13 cellular contexts compared by ENCODE assay signal in genomic region chr22:37697540-37697835, GRCh38. TPM values are rescaled to one million over a fixed set of nuclear protein-coding genes. Genes with fewer than 3 reads are reported as not detected.
DNase-seq lines count a peak whose midpoint lies in the region; ATAC-seq and TF ChIP-seq lines count a peak whose summit lies in the region.
"Had no signal": no experiment of that assay in that cellular context is flagged by ENCODE, and none has a peak within 500 bp of the region (broad histone marks: within the 10 kb centered on the region; RNA-seq: fewer than 3 reads in every experiment).

No MANE protein-coding gene starts in this region.

- H3K9me3 ChIP-seq in neural progenitor cell (ENCODE audit: low read depth): no peaks in the 10 kb centered on the region
- H3K9me3 ChIP-seq in CD4-positive, alpha-beta memory T cell (ENCODE audit: control insufficient read depth in 1 of 2, low read length in 2 of 2): no peaks in the 10 kb centered on the region

- DNase-seq in GM12865 (ENCODE audit: low read depth) (no peak), astrocyte of the spinal cord (ENCODE audit: low read depth, low spot score) (no peak), neural progenitor cell (ENCODE audit: low spot score) (no peak), NCI-H2029 treated with DMSO at 0.1 percent for 48 hours (lab: John Stamatoyannopoulos, UW) (no peak)
- DNase-seq in CD4-positive, alpha-beta memory T cell: no peak
- DNase-seq: activated CD4-positive, alpha-beta T cell treated with anti-CD3 and anti-CD28 coated beads, Interleukin-2, amount 50 U/mL, for 48 hours; GDM1; left cardiac atrium; NCI-H226; PC-9 had no signal

- peaks cover 21% of the 10 kb centered on the region for H3F3A ChIP-seq in neural progenitor cell (ENCODE audit: low read depth)

- no peak overlapping the region for H3K27ac ChIP-seq in neural progenitor cell
- H3K27ac ChIP-seq in CD4-positive, alpha-beta memory T cell (ENCODE audit: low read depth, low read length): no peak overlapping the region

- no peaks in the 10 kb centered on the region for H3K9me3 Mint-ChIP-seq in neural progenitor cell
- H3K9me3 Mint-ChIP-seq in CD4-positive, alpha-beta memory T cell: no peaks in the 10 kb centered on the region
- H3K9me3 Mint-ChIP-seq: central memory CD8-positive, alpha-beta T cell; T-helper 1 cell treated with Interleukin-12 subunit alpha and Interleukin-12 subunit beta and Interleukin-4 antibody, amounts not matched to agents 30 μg/mL and 1 μg/mL, for 36 hours had no signal

- H3K79me2 ChIP-seq in neural progenitor cell (ENCODE audit: low read depth): no peaks in the 10 kb centered on the region

- no peaks in the 10 kb centered on the region for H3K36me3 ChIP-seq in neural progenitor cell
- peaks cover 12% of the 10 kb centered on the region for H3K36me3 ChIP-seq in CD4-positive, alpha-beta memory T cell (ENCODE audit: insufficient read depth, low read length)

- H3K4me1 ChIP-seq in neural progenitor cell: peaks cover 4% of the 10 kb centered on the region
- H3K4me1 ChIP-seq in CD4-positive, alpha-beta memory T cell (ENCODE audit: insufficient read depth, low read length): peaks cover 9% of the 10 kb centered on the region

- H3K4me3 Mint-ChIP-seq in neural progenitor cell: peak overlapping the region; percentile 91
- H3K4me3 Mint-ChIP-seq in CD4-positive, alpha-beta memory T cell: no peak overlapping the region
- H3K4me3 Mint-ChIP-seq: central memory CD8-positive, alpha-beta T cell had no signal

- peak overlapping the region; percentile 17 for H2AFZ ChIP-seq in neural progenitor cell (replicated peaks)
- H2AFZ ChIP-seq: PC-9 had no signal

- peaks cover 12% of the 10 kb centered on the region for H3K36me3 Mint-ChIP-seq in neural progenitor cell
- peaks cover 17 to 21% of the 10 kb centered on the region in 2 donors for H3K36me3 Mint-ChIP-seq in CD4-positive, alpha-beta memory T cell

- no peak overlapping the region for H3K9ac ChIP-seq in neural progenitor cell

- ATAC-seq in GM18873 (IDR thresholded peaks at IDR 0.05; ENCODE audit: low FRiP score, unreplicated experiment): no peak

- H3K27me3 ChIP-seq in neural progenitor cell: no peaks in the 10 kb centered on the region
- no peaks in the 10 kb centered on the region for H3K27me3 ChIP-seq in CD4-positive, alpha-beta memory T cell (ENCODE audit: insufficient read depth, low read length)

- H3K4me3 ChIP-seq in GM12865 (ENCODE audit: low read depth, low read length) (peak overlapping the region; percentile 22; the same call in 1 of the 2 replicates), astrocyte of the spinal cord (ENCODE audit: low read depth, low read length) (peak overlapping the region; percentile 46), neural progenitor cell (peak overlapping the region; percentile 49)
- H3K4me3 ChIP-seq in CD4-positive, alpha-beta memory T cell (ENCODE audit: low read length in 2 of 2): no peak overlapping the region
- H3K4me3 ChIP-seq: PC-9 had no signal

- in situ Hi-C loops in astrocyte of the spinal cord (cut with HindIII; ENCODE audit: low sequenced_read_pairs): no loop called here

- TF ChIP-seq CTCF in GM12865 (IDR thresholded peaks at IDR 0.05; ENCODE audit: insufficient read depth, low read depth, low read length, missing control alignments): no peak
- no peak for TF ChIP-seq CTCF in astrocyte of the spinal cord (IDR thresholded peaks at IDR 0.05; ENCODE audit: low read depth, low read length)
- TF ChIP-seq CTCF in neural progenitor cell (IDR thresholded peaks at IDR 0.05): no peak

- intact Hi-C loops in CD4-positive, alpha-beta memory T cell (cut with micrococcal nuclease): no loop called here

- no peak overlapping the region for H3K27ac Mint-ChIP-seq in neural progenitor cell
- H3K27ac Mint-ChIP-seq in CD4-positive, alpha-beta memory T cell: no peak overlapping the region
- H3K27ac Mint-ChIP-seq: T-helper 1 cell treated with Interleukin-12 subunit alpha and Interleukin-12 subunit beta and Interleukin-4 antibody, amounts not matched to agents 30 μg/mL and 1 μg/mL, for 36 hours had no signal

- POLR2A ChIA-PET in CD4-positive, alpha-beta memory T cell (lab: Charles Lee; ENCODE audit: partially characterized antibody): no interaction called here

- H3K4me1 Mint-ChIP-seq in neural progenitor cell: peaks cover 14% of the 10 kb centered on the region
- peaks cover 10 to 18% (median 13%) of the 10 kb centered on the region in 4 donors for H3K4me1 Mint-ChIP-seq in CD4-positive, alpha-beta memory T cell

- H3K27me3 Mint-ChIP-seq in neural progenitor cell (ENCODE audit: insufficient read depth, low read depth): peaks cover 2% of the 10 kb centered on the region
- H3K27me3 Mint-ChIP-seq in CD4-positive, alpha-beta memory T cell: no peaks in the 10 kb centered on the region
- H3K27me3 Mint-ChIP-seq: central memory CD8-positive, alpha-beta T cell had no signal

- peak overlapping the region; percentile 79 for H3K4me2 ChIP-seq in neural progenitor cell

- H4K20me1 ChIP-seq in neural progenitor cell (ENCODE audit: low read depth): no peaks in the 10 kb centered on the region

- CTCF ChIA-PET in CD4-positive, alpha-beta memory T cell (lab: Charles Lee; ENCODE audit: partially characterized antibody): no interaction called here

RNA-seq across cellular contexts. Expression of gene TRIOBP, which starts 0.6 kb away (rescaled TPM):
- total RNA-seq in neural progenitor cell (ENCODE audit: low replicate concordance): 25.2 and 51.0 TPM in 2 replicates
- total RNA-seq in CD4-positive, alpha-beta memory T cell: 10 to 100 TPM; 25.8 to 26.1 TPM
- polyA plus RNA-seq in CD4-positive, alpha-beta memory T cell: 10 to 100 TPM in 1 of 2 donors, 1 to 10 TPM in 1; 9.2 to 13.0 TPM

RNA-seq across cellular contexts. Expression of gene NOL12, which starts 11.3 kb away (rescaled TPM):
- 23.7 and 28.7 TPM in 2 replicates for total RNA-seq in neural progenitor cell (ENCODE audit: low replicate concordance)
- total RNA-seq in CD4-positive, alpha-beta memory T cell: 10 to 100 TPM; 50.3 to 52.0 TPM
- 10 to 100 TPM; 38.8 to 51.6 TPM for polyA plus RNA-seq in CD4-positive, alpha-beta memory T cell

RNA-seq across cellular contexts. Expression of gene LGALS1, which starts 22.1 kb away (rescaled TPM):
- 14.9 and 42.9 TPM in 2 replicates for total RNA-seq in neural progenitor cell (ENCODE audit: low replicate concordance)
- 10 to 100 TPM; 64.8 to 68.7 TPM for total RNA-seq in CD4-positive, alpha-beta memory T cell
- 100 to 1,000 TPM; 315 to 358 TPM for polyA plus RNA-seq in CD4-positive, alpha-beta memory T cell

RNA-seq across cellular contexts. Expression of gene PDXP, which starts 39.0 kb away (rescaled TPM):
- 25.1 and 57.0 TPM in 2 replicates for total RNA-seq in neural progenitor cell (ENCODE audit: low replicate concordance)
- 1 to 10 TPM; 7.3 to 9.8 TPM for total RNA-seq in CD4-positive, alpha-beta memory T cell
- 1 to 10 TPM in 1 of 2 donors, under 1 TPM in 1; 0.38 to 7.1 TPM for polyA plus RNA-seq in CD4-positive, alpha-beta memory T cell

RNA-seq across cellular contexts. Expression of gene SH3BP1, which starts 58.0 kb away (rescaled TPM):
- 10.3 and 10.9 TPM in 2 replicates for total RNA-seq in neural progenitor cell (ENCODE audit: low replicate concordance)
- 10 to 100 TPM; 84.0 to 89.2 TPM for total RNA-seq in CD4-positive, alpha-beta memory T cell
- 10 to 100 TPM; 17.6 to 30.3 TPM for polyA plus RNA-seq in CD4-positive, alpha-beta memory T cell

Comparison
In these comparisons a context has a peak if more than half of its experiments do, and no peak if none do; other contexts are left out.
1. H3K4me3 ChIP-seq: peak in GM12865 (single experiment), astrocyte of the spinal cord (single experiment) and neural progenitor cell (single experiment); none in CD4-positive, alpha-beta memory T cell (0 of 2).